ENCODE assay signal across 12 cellular contexts in genomic region chr4:82745173-82745842, GRCh38. TPM values are rescaled to one million over a fixed set of nuclear protein-coding genes. Genes with fewer than 3 reads are reported as not detected.
A peak's percentile ranks its signal among the peaks of the same experiment; 100 is the strongest.
DNase-seq lines count a peak whose midpoint lies in the region; ATAC-seq and TF ChIP-seq lines count a peak whose summit lies in the region.
"Had no signal": no experiment of that assay in that cellular context is flagged by ENCODE, and none has a peak within 500 bp of the region (broad histone marks: within the 10 kb centered on the region; RNA-seq: fewer than 3 reads in every experiment).

No MANE protein-coding gene starts in this region.

- H3K36me3 ChIP-seq in body of pancreas (replicated peaks in 1 of 2; ENCODE audit: insufficient read depth in 1 of 2, low read depth in 2 of 2) (no peaks in the 10 kb centered on the region), thyroid gland (no peaks in the 10 kb centered on the region)

- H3K9me3 ChIP-seq in body of pancreas (no peaks in the 10 kb centered on the region), thyroid gland (no peaks in the 10 kb centered on the region)

- H3K27ac ChIP-seq in body of pancreas (peak overlapping the region; percentile 76 to 83 (median 82)), thyroid gland (peak overlapping the region; percentile 76 to 91 (median 79))

- WGBS in body of pancreas, 2 donors = 62 to 67% methylated on average over 6 of the region's 6 CpGs
- WGBS in thyroid gland, 2 donors = 47 to 67% methylated on average over 6 of the region's 6 CpGs

- TF ChIP-seq CTCF in body of pancreas (IDR thresholded peaks at IDR 0.05) (no peak), thyroid gland (IDR thresholded peaks at IDR 0.05) (no peak)

- peak; percentile 73 for ATAC-seq in body of pancreas
- ATAC-seq in GM19452 (IDR thresholded peaks at IDR 0.05; ENCODE audit: unreplicated experiment) = no peak

- DNase-seq in HPDE6-E6E7 (ENCODE audit: extremely low spot score) (peak; percentile 29), body of pancreas (peak; percentile 39 to 69 (median 45)), islet precursor cell (peak; percentile 76), thyroid gland (peak; percentile 49 to 59), posterior vena cava (ENCODE audit: low spot score) (no peak), NCI-H69 (lab: John Stamatoyannopoulos, UW) (no peak)
- DNase-seq: activated CD4-positive, alpha-beta T cell treated with anti-CD3 and anti-CD28 coated beads for 48 hours; activated T-cell treated with anti-CD3 and anti-CD28 coated beads, Interleukin-2, amount 50 U/mL, for 48 hours; anterior cingulate cortex; NCI-H2171 treated with DMSO at 0.1 percent for 48 hours had no signal

- intact Hi-C loops in body of pancreas (cut with DNase I) = no loop called here
- intact Hi-C loops in thyroid gland (cut with DNase I) = no loop called here
- intact Hi-C loops in posterior vena cava (cut with DNase I) = no loop called here

- H3K4me1 ChIP-seq in body of pancreas (peaks cover 59% of the 10 kb centered on the region), thyroid gland (peaks cover 26 to 37% of the 10 kb centered on the region in 2 donors)

- H3K27me3 ChIP-seq in body of pancreas = no peaks in the 10 kb centered on the region
- H3K27me3 ChIP-seq in thyroid gland = no peaks in the 10 kb centered on the region

- TF ChIP-seq POLR2A in body of pancreas (IDR thresholded peaks at IDR 0.05) (peak in 1 of 3 donors; percentile 26), thyroid gland (IDR thresholded peaks at IDR 0.05) (no peak)

- H3K4me3 ChIP-seq in body of pancreas = no peak overlapping the region
- H3K4me3 ChIP-seq in thyroid gland (replicated peaks in 1 of 3) = no peak overlapping the region
- H3K4me3 ChIP-seq: skin epidermis had no signal

RNA-seq across cellular contexts. Expression of gene SCD5, which starts 53.3 kb away (rescaled TPM):
- total RNA-seq in body of pancreas (10 to 100 TPM; 51.4 TPM), thyroid gland (10 to 100 TPM; 47.0 to 96.4 (median 54.8) TPM), posterior vena cava (10 to 100 TPM; 11.9 to 16.7 TPM)

Comparison
In these comparisons a context has a peak if more than half of its experiments do, and no peak if none do; other contexts are left out.
1. DNase-seq: peak in HPDE6-E6E7 (single experiment), body of pancreas (4 of 4), islet precursor cell (single experiment) and thyroid gland (2 of 2); none in posterior vena cava (single experiment) and NCI-H69 (single experiment).